ENCODE assay signal across 2 cellular contexts in genomic region chr19:54481326-54481930, GRCh38.
A peak's percentile ranks its signal among the peaks of the same experiment; 100 is the strongest.
TF ChIP-seq lines count a peak whose summit lies in the region.

No MANE protein-coding gene starts in this region.

TF ChIP-seq in IMR-90, 13 proteins besides CTCF, POLR2A, EP300 and RAD21:
- TF ChIP-seq RCOR1 (IDR thresholded peaks at IDR 0.05; ENCODE audit: insufficient replicate concordance, low read length) (no peak), MAFK (IDR thresholded peaks at IDR 0.05; ENCODE audit: low read depth, low read length) (no peak), MAZ (IDR thresholded peaks at IDR 0.05; ENCODE audit: borderline replicate concordance, low read depth, low read length) (no peak), SMC3 (IDR thresholded peaks at IDR 0.05; ENCODE audit: low read depth, low read length) (0 out of 2 replicates have a peak, but pooled peaks have one; percentile 25)

TF ChIP-seq in HepG2, 621 proteins besides CTCF, POLR2A, EP300 and RAD21:
- TF ChIP-seq STAG1 (CRISPR knock-in tag; IDR thresholded peaks at IDR 0.05) (peak; percentile 75), FOXC1 (CRISPR knock-in tag; IDR thresholded peaks at IDR 0.05; ENCODE audit: borderline replicate concordance) (no peak), HINFP (CRISPR knock-in tag; IDR thresholded peaks at IDR 0.05; ENCODE audit: low read depth) (no peak), FIP1L1 (IDR thresholded peaks at IDR 0.05; ENCODE audit: borderline replicate concordance, insufficient read depth, low read depth, low read length) (no peak), REPIN1 (CRISPR knock-in tag; IDR thresholded peaks at IDR 0.05; ENCODE audit: borderline replicate concordance, low read depth) (no peak), MTA1 (CRISPR knock-in tag; IDR thresholded peaks at IDR 0.05; ENCODE audit: borderline replicate concordance) (no peak), ZNF343 (CRISPR knock-in tag; IDR thresholded peaks at IDR 0.05) (no peak), ZNF629 (CRISPR knock-in tag; conservative IDR thresholded peaks at IDR 0.05) (no peak), XRCC5 (optimal IDR thresholded peaks at IDR 0.05; ENCODE audit: low read length) (no peak), ZBTB7B (CRISPR knock-in tag; IDR thresholded peaks at IDR 0.05) (peak; percentile 63; the same call in 1 of the 2 replicates), RORA (CRISPR knock-in tag; IDR thresholded peaks at IDR 0.05) (no peak), SMC3 (IDR thresholded peaks at IDR 0.05; ENCODE audit: low read length) (peak; percentile 18; the same call in 1 of the 2 replicates), ZNF644 (CRISPR knock-in tag; IDR thresholded peaks at IDR 0.05; ENCODE audit: low read depth) (no peak), TMF1 (CRISPR knock-in tag; IDR thresholded peaks at IDR 0.05; ENCODE audit: low read depth) (no peak)
